25 cellular contexts compared by ENCODE assay signal in the genomic region with DNA sequence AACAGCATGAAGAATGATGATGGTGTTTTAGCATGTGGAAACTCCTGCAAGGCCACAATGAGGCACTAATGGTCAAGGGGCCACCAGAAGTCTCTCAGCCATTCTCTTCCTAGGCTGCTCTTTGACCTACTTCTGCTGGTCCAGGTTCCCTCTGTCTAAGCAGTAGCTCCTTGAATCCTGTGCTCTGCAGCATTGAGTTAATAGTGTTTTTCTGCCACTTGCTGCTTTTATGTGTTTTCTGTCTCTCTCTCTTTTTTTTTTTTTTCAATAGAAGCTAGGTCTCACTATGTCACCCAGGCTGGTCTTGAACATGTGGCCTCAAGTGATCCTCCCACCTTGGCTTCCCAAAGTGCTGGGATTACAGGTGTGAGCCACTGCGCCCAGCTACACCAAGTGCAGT. TPM values are rescaled to one million over a fixed set of nuclear protein-coding genes. Genes with fewer than 3 reads are reported as not detected.
DNase-seq lines count a peak whose midpoint lies in the region; ATAC-seq, FAIRE-seq and TF ChIP-seq lines count a peak whose summit lies in the region.
"Had no signal": no experiment of that assay in that cellular context is flagged by ENCODE, and none has a peak within 500 bp of the region (broad histone marks: within the 10 kb centered on the region; RNA-seq: fewer than 3 reads in every experiment).

No MANE protein-coding gene starts in this region.

- H2BK120ac ChIP-seq in H1 (replicated peaks; ENCODE audit: low read depth, low read length), result no peak overlapping the region

- H3K9me3 Mint-ChIP-seq in CD4-positive, CD25-positive, alpha-beta regulatory T cell, result no peaks in the 10 kb centered on the region
- no peaks in the 10 kb centered on the region for H3K9me3 Mint-ChIP-seq in HFFc6
- no peaks in the 10 kb centered on the region for H3K9me3 Mint-ChIP-seq in endothelial cell (ENCODE audit: unreplicated experiment)
- H3K9me3 Mint-ChIP-seq: CD4-positive, alpha-beta T cell; GM23338 had no signal

- H3K23me2 ChIP-seq in H1 (ENCODE audit: low read depth, low read length), result no peaks in the 10 kb centered on the region

- TF ChIP-seq CTCF in HFFc6 (IDR thresholded peaks at IDR 0.05), result no peak
- TF ChIP-seq CTCF in H1 (IDR thresholded peaks at IDR 0.05; ENCODE audit: control extremely low read depth in 1 of 3, insufficient read depth in 1 of 3, low read depth in 1 of 3, low read length in 3 of 3), result no peak
- no peak for TF ChIP-seq CTCF in psoas muscle (IDR thresholded peaks at IDR 0.05)
- no peak for TF ChIP-seq CTCF in endothelial cell (IDR thresholded peaks at IDR 0.05; ENCODE audit: unreplicated experiment)

- POLR2A ChIA-PET in H1 (lab: Charles Lee; ENCODE audit: partially characterized antibody), result no interaction called here

- H4K91ac ChIP-seq in H1 (replicated peaks; ENCODE audit: insufficient read length, low read length), result no peak overlapping the region

- no peak overlapping the region for H2BK20ac ChIP-seq in H1 (ENCODE audit: low read length)

- no peak overlapping the region for H3K14ac ChIP-seq in H1 (ENCODE audit: insufficient read length)

- no peak overlapping the region for H4K5ac ChIP-seq in H1 (ENCODE audit: insufficient read length, low read depth, low read length)

- H3K79me2 ChIP-seq in H1 (ENCODE audit: control insufficient read depth in 1 of 2, insufficient read depth in 2 of 2, low read length in 2 of 2), result peaks cover 19 to 100% of the 10 kb centered on the region in 2 experiments

- no peak overlapping the region for H2BK12ac ChIP-seq in H1 (ENCODE audit: low read depth, low read length)

- H3K4me1 ChIP-seq in CD4-positive, CD25-positive, alpha-beta regulatory T cell (ENCODE audit: control insufficient read depth, insufficient read depth, low read length, poor library complexity, severe bottlenecking), result peaks cover 17% of the 10 kb centered on the region
- H3K4me1 ChIP-seq in H1 (replicated peaks in 1 of 4; ENCODE audit: control insufficient read depth in 3 of 4, insufficient read depth in 4 of 4, low read length in 3 of 4), result no peaks in the 10 kb centered on the region; a peak in 1 of 7 replicates
- H3K4me1 ChIP-seq in psoas muscle, result peaks cover 30% of the 10 kb centered on the region
- H3K4me1 ChIP-seq: BE2C, SJCRH30 had no signal

- TF ChIP-seq RAD21 in H1 (IDR thresholded peaks at IDR 0.05 in 1 of 2, conservative IDR thresholded peaks at IDR 0.05 in 1 of 2; ENCODE audit: low read depth in 2 of 2, low read length in 2 of 2), result no peak

- peaks cover 39 to 67% (median 50%) of the 10 kb centered on the region in 4 donors for H3K4me1 Mint-ChIP-seq in CD4-positive, CD25-positive, alpha-beta regulatory T cell
- H3K4me1 Mint-ChIP-seq in HFFc6 (ENCODE audit: low read depth), result peaks cover 37% of the 10 kb centered on the region
- peaks cover 22% of the 10 kb centered on the region for H3K4me1 Mint-ChIP-seq in endothelial cell (ENCODE audit: unreplicated experiment)

- ATAC-seq in CD4-positive, CD25-positive, alpha-beta regulatory T cell (ENCODE audit: low read depth in 2 of 2), result no peak
- ATAC-seq in psoas muscle, result no peak
- ATAC-seq: GM23338 had no signal

- H2BK5ac ChIP-seq in H1 (ENCODE audit: low read depth, low read length), result peak overlapping the region; percentile 36; the same call in 1 of the 2 replicates

- CTCF ChIA-PET in H1 (lab: Charles Lee; ENCODE audit: partially characterized antibody), result interaction anchor here (0.8 to 1.2 kb wide), 4 partner anchors 10 to 155 kb away, joined by 3 to 7 read pairs (median 4); no protein-coding TSS in a partner anchor

- intact Hi-C loops in psoas muscle (cut with DNase I), result loop anchor here in 1 of 2 donors (10.0 kb wide), 1 partner anchor 82 kb away; no protein-coding TSS in a partner anchor

- 91% methylated on average over 1 of the region's 1 CpG; no CpG with 5 or more reads in 1 of the 2 experiments for WGBS in H1 (ENCODE audit: extremely low coverage in 1 of 2, insufficient coverage in 1 of 2, insufficient read length in 1 of 2, insufficient replicate concordance in 2 of 2, low coverage in 1 of 2, low lambda C conversion rate in 2 of 2, missing lambda C conversion rate in 1 of 2), 2 experiments
- 98 to 100% (median 100%) methylated on average over 1 of the region's 1 CpG for WGBS in psoas muscle, 3 donors

- H2AK5ac ChIP-seq in H1 (ENCODE audit: low read depth, low read length), result no peak overlapping the region

- H3K27me3 ChIP-seq in CD4-positive, CD25-positive, alpha-beta regulatory T cell (ENCODE audit: control insufficient read depth, insufficient read depth, low read length), result no peaks in the 10 kb centered on the region
- no peaks in the 10 kb centered on the region for H3K27me3 ChIP-seq in H1 (replicated peaks in 1 of 4; ENCODE audit: control insufficient read depth in 3 of 4, extremely low read depth in 1 of 4, insufficient read depth in 3 of 4, low read length in 3 of 4)
- H3K27me3 ChIP-seq in psoas muscle (ENCODE audit: insufficient read depth in 3 of 3, low read length in 2 of 3), result no peaks in the 10 kb centered on the region
- H3K27me3 ChIP-seq: BE2C, Peyer's patch, SJCRH30 had no signal

- peaks cover 34 to 41% of the 10 kb centered on the region in 2 experiments for H4K20me1 ChIP-seq in H1 (replicated peaks in 1 of 2; ENCODE audit: control insufficient read depth in 1 of 2, insufficient read depth in 2 of 2, low read length in 2 of 2)

- no peak overlapping the region for H3K9ac ChIP-seq in H1 (replicated peaks in 1 of 4; ENCODE audit: extremely low read depth in 1 of 4, low read depth in 3 of 4, low read length in 3 of 4)
- H3K9ac ChIP-seq: KMS-11 had no signal

- no peak overlapping the region for H3K4me3 ChIP-seq in CD4-positive, CD25-positive, alpha-beta regulatory T cell (ENCODE audit: low read depth, low read length)
- H3K4me3 ChIP-seq in H1 (ENCODE audit: extremely low read depth in 1 of 4, insufficient read depth in 2 of 4, low read depth in 3 of 4, low read length in 4 of 4) (no peak overlapping the region), psoas muscle (no peak overlapping the region)
- H3K4me3 ChIP-seq: GM23338, Peyer's patch, SJCRH30 had no signal

- no peak overlapping the region for H3K4me3 Mint-ChIP-seq in CD4-positive, CD25-positive, alpha-beta regulatory T cell
- H3K4me3 Mint-ChIP-seq in HFFc6 (no peak overlapping the region), endothelial cell (ENCODE audit: unreplicated experiment) (no peak overlapping the region)
- H3K4me3 Mint-ChIP-seq: CD4-positive, alpha-beta T cell; GM23338 had no signal

- TF ChIP-seq EP300 in H1 (IDR thresholded peaks at IDR 0.05; ENCODE audit: borderline replicate concordance in 1 of 2, low read depth in 2 of 2, low read length in 2 of 2), result no peak

- no peak for DNase-seq in CD4-positive, CD25-positive, alpha-beta regulatory T cell
- no peak for DNase-seq in HFFc6
- no peak for DNase-seq in H1 (ENCODE audit: low read depth in 1 of 2, low spot score in 2 of 2)
- DNase-seq in psoas muscle, result no peak
- no peak for DNase-seq in endothelial cell (ENCODE audit: low spot score)
- DNase-seq in urothelium cell line (ENCODE audit: low spot score), result no peak
- no peak for DNase-seq in DMS53 (lab: John Stamatoyannopoulos, UW)
- DNase-seq: BE2C; Caco-2; CD4-positive, alpha-beta T cell; DMS 273 treated with DMSO at 0.1 percent for 48 hours; HCEC 1CT; NCI-H1105; NCI-H146; NCI-H2029; NCI-H226; NCI-H524; NCI-H774; SJCRH30 had no signal

- no peak overlapping the region for H3K56ac ChIP-seq in H1 (replicated peaks; ENCODE audit: insufficient read length, low read depth, low read length)

- H3K18ac ChIP-seq in H1 (ENCODE audit: extremely low read depth, low read length), result no peak overlapping the region

- peak overlapping the region in 2 of 3 donors; percentile 73 to 79 for H3K27ac Mint-ChIP-seq in CD4-positive, CD25-positive, alpha-beta regulatory T cell
- H3K27ac Mint-ChIP-seq in HFFc6 (peak overlapping the region; percentile 56; the same call in 1 of the 2 replicates), endothelial cell (ENCODE audit: unreplicated experiment) (no peak overlapping the region)
- H3K27ac Mint-ChIP-seq: GM23338 had no signal

- peaks cover 36% of the 10 kb centered on the region for H3K36me3 ChIP-seq in CD4-positive, CD25-positive, alpha-beta regulatory T cell (ENCODE audit: control insufficient read depth, insufficient read depth, low read length)
- H3K36me3 ChIP-seq in H1 (ENCODE audit: control insufficient read depth in 2 of 4, insufficient read depth in 4 of 4, low read length in 3 of 4) (peaks cover 4 to 28% (median 21%) of the 10 kb centered on the region in 4 experiments; a peak in 6 of 8 replicates), psoas muscle (ENCODE audit: insufficient read depth in 1 of 2, low read depth in 1 of 2) (peaks cover 5 to 27% of the 10 kb centered on the region in 2 donors)

- H3K36me3 Mint-ChIP-seq in CD4-positive, CD25-positive, alpha-beta regulatory T cell, result peaks cover 22% of the 10 kb centered on the region
- H3K36me3 Mint-ChIP-seq in HFFc6 (ENCODE audit: low read depth), result peaks cover 18% of the 10 kb centered on the region
- peaks cover 13% of the 10 kb centered on the region for H3K36me3 Mint-ChIP-seq in endothelial cell (ENCODE audit: low read depth, unreplicated experiment)

- no peaks in the 10 kb centered on the region for H3K27me3 Mint-ChIP-seq in CD4-positive, CD25-positive, alpha-beta regulatory T cell
- H3K27me3 Mint-ChIP-seq in HFFc6 (ENCODE audit: insufficient read depth), result no peaks in the 10 kb centered on the region
- H3K27me3 Mint-ChIP-seq in endothelial cell (ENCODE audit: unreplicated experiment), result peaks cover 3% of the 10 kb centered on the region
- H3K27me3 Mint-ChIP-seq: CD4-positive, alpha-beta T cell had no signal

- FAIRE-seq in H1 (lab: Jason Lieb, UNC) (no peak), urothelium cell line (lab: Jason Lieb, UNC) (no peak)
- FAIRE-seq: GM12891 had no signal

- H3K23ac ChIP-seq in H1 (ENCODE audit: insufficient read length), result no peak overlapping the region

- no peak overlapping the region for H3K4me2 ChIP-seq in H1 (ENCODE audit: insufficient read depth in 1 of 2, low read depth in 2 of 2, low read length in 2 of 2)
- H3K4me2 ChIP-seq: GM23338, KMS-11 had no signal

- H3K27ac ChIP-seq in CD4-positive, CD25-positive, alpha-beta regulatory T cell (ENCODE audit: insufficient read depth, low read length, poor library complexity, severe bottlenecking), result no peak overlapping the region
- H3K27ac ChIP-seq in H1 (ENCODE audit: low read depth, low read length) (no peak overlapping the region), psoas muscle (peak overlapping the region; percentile 71)
- H3K27ac ChIP-seq: KMS-11, SJCRH30 had no signal

- H3K4ac ChIP-seq in H1 (replicated peaks; ENCODE audit: insufficient read length, low read depth, low read length), result no peak overlapping the region

- no peak overlapping the region for H2AFZ ChIP-seq in H1 (ENCODE audit: low read length)
- H2AFZ ChIP-seq: GM23338 had no signal

- peaks cover 12% of the 10 kb centered on the region for H3K79me1 ChIP-seq in H1 (ENCODE audit: low read depth, low read length)

- no peak for TF ChIP-seq POLR2A in H1 (IDR thresholded peaks at IDR 0.05; ENCODE audit: control extremely low read depth in 1 of 2, low read depth in 2 of 2, low read length in 2 of 2)

- no peaks in the 10 kb centered on the region for H3K9me3 ChIP-seq in CD4-positive, CD25-positive, alpha-beta regulatory T cell (ENCODE audit: control insufficient read depth in 2 of 2, low read length in 2 of 2)
- H3K9me3 ChIP-seq in H1 (ENCODE audit: insufficient read depth in 2 of 2, low read depth in 1 of 2, low read length in 1 of 2) (no peaks in the 10 kb centered on the region), psoas muscle (no peaks in the 10 kb centered on the region)
- H3K9me3 ChIP-seq: BE2C, Caco-2, Peyer's patch, SJCRH30 had no signal

- no peak overlapping the region for H2BK15ac ChIP-seq in H1 (ENCODE audit: low read length)

- no peak overlapping the region for H4K8ac ChIP-seq in H1 (ENCODE audit: extremely low read depth, insufficient read depth, low read length)

RNA-seq across cellular contexts. Expression of gene AIFM3, which starts 20.1 kb away (rescaled TPM):
- 0.49 TPM for total RNA-seq in CD4-positive, CD25-positive, alpha-beta regulatory T cell
- not detected for polyA plus RNA-seq in CD4-positive, CD25-positive, alpha-beta regulatory T cell
- under 1 TPM in 3 of 6 experiments, not detected in 3; 0.15 to 0.51 (median 0.31) TPM for total RNA-seq in HFFc6 (2021; fragmentation: NEBNext Ultra II Directional; extraction: Animal tissue kit (Norgen Biotek cat#: 25700))
- total RNA-seq in H1 (2021; fragmentation: NEBNext Ultra II Directional; extraction: Animal tissue kit (Norgen Biotek cat#: 25700)), result 0.86 and 1.4 TPM in 2 replicates
- polyA plus RNA-seq in H1 (2011; rRNA removed) (1.4 and 2.1 TPM in 2 replicates), psoas muscle (under 1 TPM; 0.30 to 0.77 (median 0.53) TPM)
- polyA plus RNA-seq in H1 (2011; cell fraction: cytosol; rRNA removed), result 1.7 TPM
- polyA plus RNA-seq in H1 (2011; cell fraction: nucleus; rRNA removed), result 10.3 TPM
- polyA plus RNA-seq in H1 (2012, experiment 1 of 2), result 1.0 to 2.8 TPM (median 2.2 TPM) in 4 replicates
- polyA plus RNA-seq in H1 (2012, experiment 2 of 2), result 0.83 TPM
- polyA plus RNA-seq in H1 (2013, experiment 1 of 2), result 0.43 TPM
- polyA plus RNA-seq in H1 (2013, experiment 2 of 2), result 0.37 TPM
- 0.66 and 1.0 TPM in 2 replicates for polyA minus RNA-seq in H1 (2011; rRNA and poly(A)+ RNA removed)
- polyA minus RNA-seq in H1 (2011; cell fraction: cytosol; rRNA and poly(A)+ RNA removed), result not detected
- polyA minus RNA-seq in H1 (2011; cell fraction: nucleus; rRNA and poly(A)+ RNA removed), result 3.4 TPM
- total RNA-seq in psoas muscle (under 1 TPM; 0.25 to 0.74 (median 0.49) TPM), endothelial cell (ENCODE audit: unreplicated experiment) (0.15 TPM)
- total RNA-seq: A673, HT1080, SJCRH30 had no signal

RNA-seq across cellular contexts. Expression of gene CRKL, which starts 29.8 kb away (rescaled TPM):
- total RNA-seq in CD4-positive, CD25-positive, alpha-beta regulatory T cell, result 49.5 TPM
- polyA plus RNA-seq in CD4-positive, CD25-positive, alpha-beta regulatory T cell, result 10 to 100 TPM; 41.7 to 61.4 (median 57.0) TPM
- 10 to 100 TPM; 44.0 to 51.5 (median 47.6) TPM for total RNA-seq in HFFc6 (2021; fragmentation: NEBNext Ultra II Directional; extraction: Animal tissue kit (Norgen Biotek cat#: 25700))
- 94.5 and 97.2 TPM in 2 replicates for total RNA-seq in H1 (2021; fragmentation: NEBNext Ultra II Directional; extraction: Animal tissue kit (Norgen Biotek cat#: 25700))
- polyA plus RNA-seq in H1 (2011; rRNA removed), result 34.5 and 43.7 TPM in 2 replicates
- 34.4 TPM for polyA plus RNA-seq in H1 (2011; cell fraction: cytosol; rRNA removed)
- 27.3 TPM for polyA plus RNA-seq in H1 (2011; cell fraction: nucleus; rRNA removed)
- polyA plus RNA-seq in H1 (2012, experiment 1 of 2), result 42.6 to 54.4 TPM (median 47.7 TPM) in 4 replicates
- 15.0 TPM for polyA plus RNA-seq in H1 (2012, experiment 2 of 2)
- 48.1 TPM for polyA plus RNA-seq in H1 (2013, experiment 1 of 2)
- 47.6 TPM for polyA plus RNA-seq in H1 (2013, experiment 2 of 2)
- 58.0 and 60.1 TPM in 2 replicates for polyA minus RNA-seq in H1 (2011; rRNA and poly(A)+ RNA removed)
- 40.1 TPM for polyA minus RNA-seq in H1 (2011; cell fraction: cytosol; rRNA and poly(A)+ RNA removed)
- 34.4 TPM for polyA minus RNA-seq in H1 (2011; cell fraction: nucleus; rRNA and poly(A)+ RNA removed)
- 10 to 100 TPM; 66.0 to 81.0 (median 73.4) TPM for total RNA-seq in psoas muscle
- polyA plus RNA-seq in psoas muscle, result 10 to 100 TPM; 29.7 to 94.7 (median 49.8) TPM
- 59.1 TPM for total RNA-seq in endothelial cell (ENCODE audit: unreplicated experiment)

RNA-seq across cellular contexts. Expression of gene LZTR1, which starts 35.1 kb away (rescaled TPM):
- total RNA-seq in CD4-positive, CD25-positive, alpha-beta regulatory T cell, result 69.4 TPM
- polyA plus RNA-seq in CD4-positive, CD25-positive, alpha-beta regulatory T cell, result 10 to 100 TPM in 3 of 4 donors, 1 to 10 TPM in 1; 9.6 to 12.1 (median 11.7) TPM
- 10 to 100 TPM; 50.6 to 64.0 (median 57.2) TPM for total RNA-seq in HFFc6 (2021; fragmentation: NEBNext Ultra II Directional; extraction: Animal tissue kit (Norgen Biotek cat#: 25700))
- total RNA-seq in H1 (2021; fragmentation: NEBNext Ultra II Directional; extraction: Animal tissue kit (Norgen Biotek cat#: 25700)), result 29.8 and 31.0 TPM in 2 replicates
- polyA plus RNA-seq in H1 (2011; rRNA removed) (22.3 and 32.4 TPM in 2 replicates), psoas muscle (10 to 100 TPM; 17.1 to 30.8 (median 22.5) TPM)
- 24.8 TPM for polyA plus RNA-seq in H1 (2011; cell fraction: cytosol; rRNA removed)
- polyA plus RNA-seq in H1 (2011; cell fraction: nucleus; rRNA removed), result 124 TPM
- polyA plus RNA-seq in H1 (2012, experiment 1 of 2), result 19.9 to 28.5 TPM (median 23.0 TPM) in 4 replicates
- 16.9 TPM for polyA plus RNA-seq in H1 (2012, experiment 2 of 2)
- polyA plus RNA-seq in H1 (2013, experiment 1 of 2), result 12.5 TPM
- polyA plus RNA-seq in H1 (2013, experiment 2 of 2), result 12.5 TPM
- polyA minus RNA-seq in H1 (2011; rRNA and poly(A)+ RNA removed), result 23.5 and 30.5 TPM in 2 replicates
- 10.6 TPM for polyA minus RNA-seq in H1 (2011; cell fraction: cytosol; rRNA and poly(A)+ RNA removed)
- 63.0 TPM for polyA minus RNA-seq in H1 (2011; cell fraction: nucleus; rRNA and poly(A)+ RNA removed)
- total RNA-seq in psoas muscle (10 to 100 TPM; 23.4 to 37.1 (median 29.8) TPM), endothelial cell (ENCODE audit: unreplicated experiment) (113 TPM)

RNA-seq across cellular contexts. Expression of gene THAP7, which starts 54.9 kb away (rescaled TPM):
- 41.7 TPM for total RNA-seq in CD4-positive, CD25-positive, alpha-beta regulatory T cell
- polyA plus RNA-seq in CD4-positive, CD25-positive, alpha-beta regulatory T cell, result 10 to 100 TPM; 38.5 to 58.0 (median 47.4) TPM
- 10 to 100 TPM; 17.8 to 23.1 (median 21.1) TPM for total RNA-seq in HFFc6 (2021; fragmentation: NEBNext Ultra II Directional; extraction: Animal tissue kit (Norgen Biotek cat#: 25700))
- 16.2 and 16.9 TPM in 2 replicates for total RNA-seq in H1 (2021; fragmentation: NEBNext Ultra II Directional; extraction: Animal tissue kit (Norgen Biotek cat#: 25700))
- polyA plus RNA-seq in H1 (2011; rRNA removed) (32.5 and 40.1 TPM in 2 replicates), psoas muscle (10 to 100 TPM; 48.9 to 67.5 (median 52.0) TPM)
- 32.0 TPM for polyA plus RNA-seq in H1 (2011; cell fraction: cytosol; rRNA removed)
- polyA plus RNA-seq in H1 (2011; cell fraction: nucleus; rRNA removed), result 35.8 TPM
- 8.4 to 24.4 TPM (median 15.6 TPM) in 4 replicates for polyA plus RNA-seq in H1 (2012, experiment 1 of 2)
- 16.3 TPM for polyA plus RNA-seq in H1 (2012, experiment 2 of 2)
- 21.9 TPM for polyA plus RNA-seq in H1 (2013, experiment 1 of 2)
- polyA plus RNA-seq in H1 (2013, experiment 2 of 2), result 20.4 TPM
- polyA minus RNA-seq in H1 (2011; rRNA and poly(A)+ RNA removed), result 11.5 and 14.1 TPM in 2 replicates
- polyA minus RNA-seq in H1 (2011; cell fraction: cytosol; rRNA and poly(A)+ RNA removed), result 8.6 TPM
- polyA minus RNA-seq in H1 (2011; cell fraction: nucleus; rRNA and poly(A)+ RNA removed), result 40.2 TPM
- total RNA-seq in psoas muscle (10 to 100 TPM; 25.2 to 39.2 (median 28.6) TPM), endothelial cell (ENCODE audit: unreplicated experiment) (13.5 TPM)
